ENCODE assay signal across 8 cellular contexts in the genomic region with DNA sequence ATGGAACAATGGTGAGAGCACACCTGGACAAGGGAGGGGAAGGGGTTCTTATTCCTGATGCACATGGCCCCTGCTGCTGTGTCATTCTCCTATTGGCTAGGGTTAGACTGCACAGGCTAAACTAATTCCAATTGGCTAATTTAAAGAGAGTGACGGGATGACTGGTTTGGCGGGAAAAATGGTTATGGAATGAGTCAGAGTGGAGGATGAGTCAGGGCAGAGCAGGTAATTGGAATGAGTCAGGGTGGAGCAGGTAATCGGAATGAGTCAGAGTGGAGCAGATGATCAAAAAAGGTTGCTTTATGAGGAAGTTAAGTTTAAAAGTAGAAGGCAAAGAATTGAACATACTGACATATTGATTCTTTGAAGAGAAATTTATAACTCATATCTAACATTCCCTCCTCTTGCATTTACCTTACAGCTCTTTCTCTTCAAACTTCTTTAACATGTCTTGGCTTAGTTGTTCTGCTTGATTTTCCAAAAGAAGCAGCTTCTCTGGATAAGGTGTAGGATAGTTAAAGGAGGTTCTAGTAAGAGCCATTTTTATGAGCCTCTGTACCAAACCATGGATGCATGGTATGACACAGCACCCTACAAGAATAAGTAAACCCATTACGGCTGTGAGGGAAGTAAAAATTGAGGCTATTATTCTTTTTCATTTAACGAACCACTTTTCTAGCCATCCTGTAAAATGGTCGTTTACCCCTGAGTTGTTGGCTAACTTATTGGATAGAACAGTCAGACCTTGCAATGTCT.
A peak's percentile ranks its signal among the peaks of the same experiment; 100 is the strongest.
DNase-seq lines count a peak whose midpoint lies in the region; ATAC-seq, FAIRE-seq and TF ChIP-seq lines count a peak whose summit lies in the region.
"Not testable (repeated sequence)": the region's sequence is repeated elsewhere in the genome, so short reads cannot be mapped to it uniquely, and the experiment has no call there.

No MANE protein-coding gene starts in this region.

- TF ChIP-seq CTCF in K562 (IDR thresholded peaks at IDR 0.05 in 2 of 3, conservative IDR thresholded peaks at IDR 0.05 in 1 of 3; ENCODE audit: insufficient read depth in 2 of 3, low read depth in 1 of 3, low read length in 3 of 3) = not testable (repeated sequence)

- not testable (repeated sequence) for H3K79me2 ChIP-seq in K562 (ENCODE audit: control insufficient read depth, insufficient read depth, low read length)

- H3K27ac Mint-ChIP-seq in stimulated activated naive B cell treated with anti-CD40 and anti-IgM and Interleukin-4, amounts not matched to agents 10 μg/mL and 1 μg/mL and 100 μg/mL, for 72 hours = not testable (repeated sequence)

- H3K4me3 Mint-ChIP-seq in activated T-cell treated with anti-CD3 and anti-CD28 coated beads, Interleukin-2, amount 50 U/mL, for 4 hours; stimulated activated naive B cell treated with anti-CD40 and anti-IgM and Interleukin-4, amounts not matched to agents 10 μg/mL and 1 μg/mL and 100 μg/mL, for 72 hours: not testable (repeated sequence)

- WGBS in K562 (ENCODE audit: insufficient coverage, low coverage, missing lambda C conversion rate) = 9% methylated on average over 6 of the region's 6 CpGs

- H3K27ac ChIP-seq in K562 (ENCODE audit: extremely low read depth, low read depth, low read length) = not testable (repeated sequence)

- not testable (repeated sequence) for H3K4me2 ChIP-seq in K562 (ENCODE audit: insufficient read depth, low read length)

- not testable (repeated sequence) for H3K9me3 Mint-ChIP-seq in activated T-cell treated with anti-CD3 and anti-CD28 coated beads, Interleukin-2, amount 50 U/mL, for 4 hours; stimulated activated naive B cell treated with anti-CD40 and anti-IgM and Interleukin-4, amounts not matched to agents 10 μg/mL and 1 μg/mL and 100 μg/mL, for 72 hours

- not testable (repeated sequence) for H3K27me3 ChIP-seq in K562 (ENCODE audit: control insufficient read depth in 2 of 2, insufficient read depth in 2 of 2, low read length in 2 of 2)

- in situ Hi-C loops in K562 (cut with MboI) = not testable (repeated sequence)

- H3K9me3 ChIP-seq in K562 (replicated peaks; ENCODE audit: control insufficient read depth, insufficient read depth, low read depth, low read length) = not testable (repeated sequence)

- POLR2A ChIA-PET in K562 (lab: Yijun Ruan, JAX) = not testable (repeated sequence)

- not testable (repeated sequence) for H3K36me3 Mint-ChIP-seq in activated T-cell treated with anti-CD3 and anti-CD28 coated beads, Interleukin-2, amount 50 U/mL, for 4 hours (ENCODE audit: insufficient read depth); stimulated activated naive B cell treated with anti-CD40 and anti-IgM and Interleukin-4, amounts not matched to agents 10 μg/mL and 1 μg/mL and 100 μg/mL, for 72 hours

- TF ChIP-seq POLR2A in K562 (conservative IDR thresholded peaks at IDR 0.05) = not testable (repeated sequence)

- H3K4me1 ChIP-seq in K562 (replicated peaks in 1 of 2; ENCODE audit: control insufficient read depth in 2 of 2, insufficient read depth in 2 of 2, low read length in 2 of 2) = not testable (repeated sequence)

- not testable (repeated sequence) for H3K36me3 ChIP-seq in K562 (ENCODE audit: control insufficient read depth, insufficient read depth, low read length)

- not testable (repeated sequence) for FAIRE-seq in K562 (lab: Jason Lieb, UNC)

- H3K4me1 Mint-ChIP-seq in activated T-cell treated with anti-CD3 and anti-CD28 coated beads, Interleukin-2, amount 50 U/mL, for 4 hours (ENCODE audit: low read depth); stimulated activated naive B cell treated with anti-CD40 and anti-IgM and Interleukin-4, amounts not matched to agents 10 μg/mL and 1 μg/mL and 100 μg/mL, for 72 hours: not testable (repeated sequence)

- not testable (repeated sequence) for TF ChIP-seq RAD21 in K562 (CRISPR knock-in tag; conservative IDR thresholded peaks at IDR 0.05 in 1 of 2, IDR thresholded peaks at IDR 0.05 in 1 of 2)

- H3K27me3 Mint-ChIP-seq in activated T-cell treated with anti-CD3 and anti-CD28 coated beads, Interleukin-2, amount 50 U/mL, for 4 hours (ENCODE audit: low read depth); stimulated activated naive B cell treated with anti-CD40 and anti-IgM and Interleukin-4, amounts not matched to agents 10 μg/mL and 1 μg/mL and 100 μg/mL, for 72 hours: not testable (repeated sequence)

- not testable (repeated sequence) for H3K9me1 ChIP-seq in K562 (ENCODE audit: control insufficient read depth, insufficient read depth, low read length)

- intact Hi-C loops in K562 (cut with micrococcal nuclease) = not testable (repeated sequence)

- CTCF ChIA-PET in K562 (lab: Yijun Ruan, JAX; ENCODE audit: low intra/inter-chr PET ratio) = interaction anchor here (0.6 kb wide), 1 partner anchor 474 kb away, joined by 4 read pairs; no protein-coding TSS in a partner anchor

- ATAC-seq in activated T-cell treated with anti-CD3 and anti-CD28 coated beads, Interleukin-2, amount 50 U/mL, for 4 hours = peak; percentile 58 to 72
- ATAC-seq in K562 = not testable (repeated sequence)
- peak in 1 of 2 donors; percentile 34 for ATAC-seq in stimulated activated naive B cell treated with anti-CD40 and anti-IgM and Interleukin-4, amounts not matched to agents 10 μg/mL and 1 μg/mL and 100 μg/mL, for 72 hours (replicated peaks)

- TF ChIP-seq EP300 in K562 (IDR thresholded peaks at IDR 0.05; ENCODE audit: low read length) = not testable (repeated sequence)

- H4K20me1 ChIP-seq in K562 (replicated peaks; ENCODE audit: control insufficient read depth, insufficient read depth, low read length) = not testable (repeated sequence)

- H3K9ac ChIP-seq in K562 (ENCODE audit: insufficient read depth in 1 of 2, low read depth in 2 of 2, low read length in 2 of 2) = not testable (repeated sequence)

- not testable (repeated sequence) for H3K4me3 ChIP-seq in K562

- peak; percentile 33 for DNase-seq in ELF-1 (ENCODE audit: low read depth, low spot score)
- peak; percentile 68 for DNase-seq in NCI-H226
- DNase-seq in activated CD4-positive, CD25-positive, alpha-beta regulatory T cell treated with anti-CD3 and anti-CD28 coated beads, Interleukin-2, amount 50 U/mL, for 72 hours = peak; percentile 33
- DNase-seq in activated T-cell treated with anti-CD3 and anti-CD28 coated beads, Interleukin-2, amount 50 U/mL, for 4 hours = not testable (repeated sequence)
- DNase-seq in K562 (ENCODE audit: extremely low read depth in 1 of 4, low spot score in 3 of 4) = peak in 1 of 4 experiments; percentile 10
- peak; percentile 86 for DNase-seq in islet precursor cell
- peak; percentile 50 for DNase-seq in stimulated activated CD4-positive, alpha-beta T cell treated with anti-CD3 and anti-CD28 coated beads, Interleukin-15, amount 100 ng/mL, for 24 hours
- DNase-seq in stimulated activated naive B cell treated with anti-CD40 and anti-IgM and Interleukin-4, amounts not matched to agents 10 μg/mL and 1 μg/mL and 100 μg/mL, for 72 hours = peak; percentile 3

- BruUV-seq in K562 (replicated peaks; lab: Mats Ljungman, UMichigan) = not testable (repeated sequence)

- H2AFZ ChIP-seq in K562 (ENCODE audit: low read depth, low read length) = 0 out of 2 replicates have a peak overlapping the region, but pooled peaks have one; percentile 24

TF ChIP-seq in K562, 482 proteins besides CTCF, POLR2A, EP300 and RAD21 (continues in another document):
- TF ChIP-seq, protein P1, sequence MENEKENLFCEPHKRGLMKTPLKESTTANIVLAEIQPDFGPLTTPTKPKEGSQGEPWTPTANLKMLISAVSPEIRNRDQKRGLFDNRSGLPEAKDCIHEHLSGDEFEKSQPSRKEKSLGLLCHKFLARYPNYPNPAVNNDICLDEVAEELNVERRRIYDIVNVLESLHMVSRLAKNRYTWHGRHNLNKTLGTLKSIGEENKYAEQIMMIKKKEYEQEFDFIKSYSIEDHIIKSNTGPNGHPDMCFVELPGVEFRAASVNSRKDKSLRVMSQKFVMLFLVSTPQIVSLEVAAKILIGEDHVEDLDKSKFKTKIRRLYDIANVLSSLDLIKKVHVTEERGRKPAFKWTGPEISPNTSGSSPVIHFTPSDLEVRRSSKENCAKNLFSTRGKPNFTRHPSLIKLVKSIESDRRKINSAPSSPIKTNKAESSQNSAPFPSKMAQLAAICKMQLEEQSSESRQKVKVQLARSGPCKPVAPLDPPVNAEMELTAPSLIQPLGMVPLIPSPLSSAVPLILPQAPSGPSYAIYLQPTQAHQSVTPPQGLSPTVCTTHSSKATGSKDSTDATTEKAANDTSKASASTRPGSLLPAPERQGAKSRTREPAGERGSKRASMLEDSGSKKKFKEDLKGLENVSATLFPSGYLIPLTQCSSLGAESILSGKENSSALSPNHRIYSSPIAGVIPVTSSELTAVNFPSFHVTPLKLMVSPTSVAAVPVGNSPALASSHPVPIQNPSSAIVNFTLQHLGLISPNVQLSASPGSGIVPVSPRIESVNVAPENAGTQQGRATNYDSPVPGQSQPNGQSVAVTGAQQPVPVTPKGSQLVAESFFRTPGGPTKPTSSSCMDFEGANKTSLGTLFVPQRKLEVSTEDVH (IDR thresholded peaks at IDR 0.05; ENCODE audit: low read depth, partially characterized antibody) = peak; percentile 93
- TF ChIP-seq CTBP1 (IDR thresholded peaks at IDR 0.05; ENCODE audit: borderline replicate concordance) (peak; percentile 37; the same call in 1 of the 2 replicates), FOS (IDR thresholded peaks at IDR 0.05; ENCODE audit: extremely low read depth, insufficient read length) (peak; percentile 24), ARID1B (IDR thresholded peaks at IDR 0.05) (peak; percentile 64), CREM (IDR thresholded peaks at IDR 0.05; ENCODE audit: low read depth) (0 out of 2 replicates have a peak, but pooled peaks have one; percentile 31), JUND (IDR thresholded peaks at IDR 0.05; ENCODE audit: borderline replicate concordance, low read depth, low read length) (peak; percentile 76), JUND (tag; IDR thresholded peaks at IDR 0.05; ENCODE audit: borderline replicate concordance, low read depth, low read length) (peak; percentile 76; the same call in 2 of the 3 replicates), EP400 (IDR thresholded peaks at IDR 0.05) (0 out of 2 replicates have a peak, but pooled peaks have one; percentile 16)
- TF ChIP-seq, protein P2, sequence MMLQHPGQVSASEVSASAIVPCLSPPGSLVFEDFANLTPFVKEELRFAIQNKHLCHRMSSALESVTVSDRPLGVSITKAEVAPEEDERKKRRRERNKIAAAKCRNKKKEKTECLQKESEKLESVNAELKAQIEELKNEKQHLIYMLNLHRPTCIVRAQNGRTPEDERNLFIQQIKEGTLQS (IDR thresholded peaks at IDR 0.05) = peak; percentile 96
- TF ChIP-seq, protein P2 (CRISPR knock-in tag; conservative IDR thresholded peaks at IDR 0.05) = not testable (repeated sequence)
